In genomic region chr20:37901667-37902503, GRCh38 we compare ENCODE assay signal across 7 cellular contexts. TPM values are rescaled to one million over a fixed set of nuclear protein-coding genes. Genes with fewer than 3 reads are reported as not detected.
A peak's percentile ranks its signal among the peaks of the same experiment; 100 is the strongest.
DNase-seq lines count a peak whose midpoint lies in the region; ATAC-seq and TF ChIP-seq lines count a peak whose summit lies in the region.

No MANE protein-coding gene starts in this region.

- peak overlapping the region; percentile 43 for H3K4me3 ChIP-seq in epithelial cell of esophagus (ENCODE audit: low read length)

- peak; percentile 48 for TF ChIP-seq CTCF in epithelial cell of esophagus (IDR thresholded peaks at IDR 0.05; ENCODE audit: insufficient read depth, low read depth, low read length, missing control alignments)

- DNase-seq in EH (ENCODE audit: low read depth) (peak; percentile 53), HT-29 (ENCODE audit: low spot score) (peak; percentile 65), epithelial cell of esophagus (ENCODE audit: low read depth) (peak; percentile 80), midbrain (lab: John Stamatoyannopoulos, UW) (peak; percentile 13), GF-D8 (lab: John Stamatoyannopoulos, UW) (no peak)

- no peak for ATAC-seq in GM18520 (IDR thresholded peaks at IDR 0.05; ENCODE audit: unreplicated experiment)

TF ChIP-seq in PFSK-1, 5 proteins besides CTCF, POLR2A, EP300 and RAD21:
- peak; percentile 61 for TF ChIP-seq FOXP2 (optimal IDR thresholded peaks at IDR 0.05; ENCODE audit: borderline replicate concordance, extremely low read depth, extremely low read length, insufficient read depth)
- TF ChIP-seq TAF1 (IDR thresholded peaks at IDR 0.05; ENCODE audit: borderline replicate concordance, insufficient read depth, low read length) = no peak
- peak; percentile 78 to 87 for TF ChIP-seq REST (IDR thresholded peaks at IDR 0.05; ENCODE audit: insufficient read depth in 1 of 2, low read depth in 2 of 2, low read length in 2 of 2)

RNA-seq across cellular contexts. Expression of gene VSTM2L, which starts 1.0 kb away (rescaled TPM):
- not detected in 2 replicates for total RNA-seq in HT-29 (2014; rRNA removed; shearing (Covaris generic))
- polyA plus RNA-seq in PFSK-1 (2012; ENCODE audit: insufficient read length, low read depth) = 18.7 TPM
